Comparison of ENCODE assay signal across 18 cellular contexts in the genomic region with DNA sequence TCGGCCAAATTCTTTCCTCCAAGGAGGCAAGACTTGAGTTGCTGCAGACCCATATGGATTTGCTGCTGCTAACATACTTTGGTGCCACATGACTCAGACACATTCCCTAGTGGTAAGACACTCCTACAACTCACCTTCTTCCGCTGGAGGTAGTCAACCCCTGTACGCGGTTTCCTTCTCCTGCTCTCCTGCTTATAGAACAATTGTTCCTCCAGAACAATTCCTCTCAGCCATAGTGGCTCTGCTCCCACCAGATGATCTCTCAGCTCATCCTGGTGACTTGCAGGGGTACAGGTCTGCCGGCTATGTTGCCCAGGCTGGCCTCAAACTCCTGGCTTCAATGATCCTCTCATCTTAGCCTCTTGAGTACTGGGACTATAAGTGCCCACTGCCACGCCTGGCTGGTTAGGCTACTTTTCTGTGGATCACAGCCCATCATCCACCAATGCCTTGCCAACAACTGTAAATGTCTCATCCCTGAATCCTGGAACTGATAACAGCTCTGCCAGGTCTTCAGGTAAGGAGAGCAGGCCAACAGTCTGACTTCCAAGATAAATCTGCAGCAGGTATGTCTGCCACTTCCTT. TPM values are rescaled to one million over a fixed set of nuclear protein-coding genes. Genes with fewer than 3 reads are reported as not detected.
"Had no signal": no experiment of that assay in that cellular context is flagged by ENCODE, and none has a peak within 500 bp of the region (broad histone marks: within the 10 kb centered on the region; RNA-seq: fewer than 3 reads in every experiment).

No MANE protein-coding gene starts in this region.

- H3K27me3 ChIP-seq: neural progenitor cell, pancreas, stomach, uterus had no signal

- H3K4me3 ChIP-seq: coronary artery, neural progenitor cell, pancreas, stomach, uterus had no signal

- H3K4me3 Mint-ChIP-seq: neural progenitor cell had no signal

- H3K27ac Mint-ChIP-seq: neural progenitor cell had no signal

- H3K4me2 ChIP-seq: neural progenitor cell had no signal

- ATAC-seq: pancreas had no signal

- H3K9ac ChIP-seq: neural progenitor cell had no signal

- H3K36me3 Mint-ChIP-seq: neural progenitor cell had no signal

- H3K27ac ChIP-seq: coronary artery, epithelial cell of prostate, neural progenitor cell, pancreas, stomach, uterus had no signal

- H3K9me3 ChIP-seq: pancreas, stomach, uterus had no signal

- H3K4me1 ChIP-seq: neural progenitor cell, pancreas had no signal

- H3K36me3 ChIP-seq: neural progenitor cell, uterus had no signal

- DNase-seq: activated CD4-positive, alpha-beta T cell treated with anti-CD3 and anti-CD28 coated beads for 4 hours; activated gamma-delta T cell treated with Interleukin-2 at 50 U/mL for 16 hours; activated T-cell treated with anti-CD3 and anti-CD28 coated beads, Interleukin-2, amount 50 U/mL, for 1 hour; effector CD8-positive, alpha-beta T cell; midbrain; pancreas; retina; stimulated activated CD4-positive, alpha-beta T cell treated with anti-CD3 and anti-CD28 coated beads, Interleukin-4, amount 100 ng/mL, for 4 hours; stomach; T-helper 9 cell; uterus had no signal

- H3K9me3 Mint-ChIP-seq: neural progenitor cell had no signal

RNA-seq across cellular contexts. Expression of gene CXCR6, which starts 2.4 kb away (rescaled TPM):
- total RNA-seq: astrocyte, kidney epithelial cell, skeletal muscle tissue had no signal

RNA-seq across cellular contexts. Expression of gene CCR9, which starts 54.5 kb away (rescaled TPM):
- total RNA-seq: astrocyte, cardiac septum, kidney epithelial cell had no signal
- polyA plus RNA-seq: pancreas had no signal
